ENCODE assay signal across 8 cellular contexts in the genomic region with DNA sequence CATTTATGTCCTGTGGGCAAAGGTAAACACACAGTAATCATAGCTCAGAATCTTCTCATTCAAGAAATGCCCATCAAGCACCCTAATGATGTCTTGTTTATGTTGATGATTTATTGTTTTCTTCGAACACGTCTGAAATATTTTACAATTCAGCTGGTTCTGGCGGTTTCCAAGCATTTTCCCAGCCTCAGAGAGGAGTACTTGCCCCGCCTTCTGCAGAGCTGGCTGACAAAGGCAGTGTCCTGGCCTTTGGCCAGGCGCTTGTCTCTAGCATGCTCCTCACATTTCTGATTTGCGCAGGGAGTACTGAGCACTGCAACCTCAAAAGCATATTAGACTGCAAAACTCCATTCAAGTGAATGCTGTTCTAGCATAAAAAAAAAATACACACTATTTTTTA.
DNase-seq lines count a peak whose midpoint lies in the region; ATAC-seq, FAIRE-seq and TF ChIP-seq lines count a peak whose summit lies in the region.

No MANE protein-coding gene starts in this region.

- no peaks in the 10 kb centered on the region for H3K27me3 Mint-ChIP-seq in astrocyte (ENCODE audit: low read depth, unreplicated experiment)

- no peaks in the 10 kb centered on the region for H3K36me3 Mint-ChIP-seq in astrocyte (ENCODE audit: low read depth, unreplicated experiment)

- peaks cover 2% of the 10 kb centered on the region for H3K4me1 Mint-ChIP-seq in astrocyte (ENCODE audit: low read depth, unreplicated experiment)

- H3K4me1 ChIP-seq in astrocyte (ENCODE audit: insufficient read depth, low read length) = no peaks in the 10 kb centered on the region

- no peak overlapping the region for H3K27ac Mint-ChIP-seq in astrocyte (ENCODE audit: unreplicated experiment)

- H3K9ac ChIP-seq in astrocyte (ENCODE audit: low read length) = peak overlapping the region; percentile 42

- no peaks in the 10 kb centered on the region for H3K9me3 Mint-ChIP-seq in astrocyte (ENCODE audit: unreplicated experiment)

- no peaks in the 10 kb centered on the region for H4K20me1 ChIP-seq in astrocyte (ENCODE audit: insufficient read depth, low read length)

- no peak for TF ChIP-seq CTCF in AG09319 (IDR thresholded peaks at IDR 0.05; ENCODE audit: low read depth, low read length)
- no peak for TF ChIP-seq CTCF in astrocyte (IDR thresholded peaks at IDR 0.05; ENCODE audit: insufficient read depth, low read depth, low read length)

- H3K4me3 Mint-ChIP-seq in astrocyte (ENCODE audit: unreplicated experiment) = no peak overlapping the region

- no peaks in the 10 kb centered on the region for H3K36me3 ChIP-seq in astrocyte (ENCODE audit: insufficient read depth, low read length)

- H3K9me3 ChIP-seq in astrocyte (ENCODE audit: insufficient read depth, low read depth, low read length) = no peaks in the 10 kb centered on the region

- H3K4me2 ChIP-seq in astrocyte (ENCODE audit: low read length) = peak overlapping the region; percentile 77

- ATAC-seq in HG03039 (IDR thresholded peaks at IDR 0.05; ENCODE audit: unreplicated experiment) (no peak), HG03196 (IDR thresholded peaks at IDR 0.05; ENCODE audit: unreplicated experiment) (no peak)

- no peaks in the 10 kb centered on the region for H3K79me2 ChIP-seq in astrocyte (ENCODE audit: insufficient read depth, low read length)

- no peak for FAIRE-seq in astrocyte (lab: Jason Lieb, UNC)

- peak overlapping the region; percentile 15 for H3K4me3 ChIP-seq in astrocyte (ENCODE audit: insufficient read depth, low read depth, low read length)

- no peaks in the 10 kb centered on the region for H3K27me3 ChIP-seq in astrocyte (ENCODE audit: insufficient read depth, low read length)

- no peak overlapping the region for H3K27ac ChIP-seq in astrocyte (ENCODE audit: low read depth, low read length)

- DNase-seq in AG09319 (ENCODE audit: extremely low read depth, low read depth) (peak; percentile 7), NCI-H1105 (lab: John Stamatoyannopoulos, UW) (peak; percentile 80), astrocyte (ENCODE audit: low read depth) (peak; percentile 48), kidney tubule cell (ENCODE audit: low spot score) (peak; percentile 6)
- no peak for DNase-seq in activated CD4-positive, alpha-beta T cell treated with anti-CD3 and anti-CD28 coated beads, Interleukin-2, amount 50 U/mL, for 1 hour
- no peak for DNase-seq in stimulated activated CD4-positive, alpha-beta T cell treated with anti-CD3 and anti-CD28 coated beads, Interleukin-15, amount 100 ng/mL, for 24 hours

- peak overlapping the region; percentile 61 for H2AFZ ChIP-seq in astrocyte (ENCODE audit: low read depth, low read length)

Comparison
In these comparisons a context has a peak if more than half of its experiments do, and no peak if none do; other contexts are left out.
1. DNase-seq: peak in AG09319 (single experiment), NCI-H1105 (single experiment), astrocyte (single experiment) and kidney tubule cell (single experiment); none in activated CD4-positive, alpha-beta T cell treated with anti-CD3 and anti-CD28 coated beads, Interleukin-2, amount 50 U/mL, for 1 hour (single experiment) and stimulated activated CD4-positive, alpha-beta T cell treated with anti-CD3 and anti-CD28 coated beads, Interleukin-15, amount 100 ng/mL, for 24 hours (single experiment).